In genomic region chr9:34102796-34103195, GRCh38 we compare ENCODE assay signal across 28 cellular contexts.
"Had no signal": no experiment of that assay in that cellular context is flagged by ENCODE, and none has a peak within 500 bp of the region (broad histone marks: within the 10 kb centered on the region; RNA-seq: fewer than 3 reads in every experiment).

No MANE protein-coding gene starts in this region.

- H3K4me1 ChIP-seq: left lung, lower lobe of right lung, pancreas, prostate gland, tibial nerve had no signal

- DNase-seq: hypothalamus; immature natural killer cell; kidney; left colon; left lung; lower lobe of right lung; mammary epithelial cell; mesenchymal stem cell; naive thymus-derived CD8-positive, alpha-beta T cell; nucleus accumbens; retina; right cardiac atrium; small intestine; stimulated activated CD4-positive, alpha-beta T cell treated with anti-CD3 and anti-CD28 coated beads, Interleukin-1b, Interleukin-23, amount 100 ng/mL, for 48 hours; stimulated activated CD4-positive, alpha-beta T cell treated with anti-CD3 and anti-CD28 coated beads, Interleukin-2, amount 100 ng/mL, for 48 hours; stimulated activated CD4-positive, alpha-beta T cell treated with anti-CD3 and anti-CD28 coated beads, Interleukin-4, amount 100 ng/mL, for 4 hours; stimulated activated CD8-positive, alpha-beta memory T cell treated with anti-CD3 and anti-CD28 coated beads, Interleukin-4, amount 100 ng/mL, for 48 hours; stimulated activated naive CD4-positive, alpha-beta T cell treated with Interleukin-2 at 50 U/mL for 16 hours; stimulated activated naive CD8-positive, alpha-beta T cell treated with anti-CD3 and anti-CD28 coated beads, Interleukin-15, amount 100 ng/mL, for 72 hours; substantia nigra had no signal

- H3K27ac ChIP-seq: left lung, lower lobe of right lung, pancreas, prostate gland, tibial nerve had no signal

- H3K27ac Mint-ChIP-seq: nephron; stimulated activated memory B cell treated with anti-CD40 and anti-IgM and Interleukin-4, amounts not matched to agents 10 μg/mL and 1 μg/mL and 100 μg/mL, for 72 hours; type B pancreatic cell had no signal

- H3K4me1 Mint-ChIP-seq: immature natural killer cell; naive thymus-derived CD8-positive, alpha-beta T cell; nephron; neural crest cell had no signal

- H3K4me3 Mint-ChIP-seq: immature natural killer cell; naive thymus-derived CD8-positive, alpha-beta T cell; nephron; neural crest cell; stimulated activated memory B cell treated with anti-CD40 and anti-IgM and Interleukin-4, amounts not matched to agents 10 μg/mL and 1 μg/mL and 100 μg/mL, for 72 hours; stimulated activated naive CD8-positive, alpha-beta T cell treated with anti-CD3 and anti-CD28 coated beads, Interleukin-15, amount 100 ng/mL, for 72 hours; type B pancreatic cell had no signal

- H3K9me3 Mint-ChIP-seq: immature natural killer cell; naive thymus-derived CD8-positive, alpha-beta T cell; nephron; neural crest cell; stimulated activated memory B cell treated with anti-CD40 and anti-IgM and Interleukin-4, amounts not matched to agents 10 μg/mL and 1 μg/mL and 100 μg/mL, for 72 hours; stimulated activated naive CD8-positive, alpha-beta T cell treated with anti-CD3 and anti-CD28 coated beads, Interleukin-15, amount 100 ng/mL, for 72 hours; type B pancreatic cell had no signal

- H3K4me3 ChIP-seq: left lung, lower lobe of right lung, pancreas, prostate gland, tibial nerve had no signal

- ATAC-seq: left colon; left lung; lower lobe of right lung; naive thymus-derived CD8-positive, alpha-beta T cell; pancreas; right cardiac atrium; sciatic nerve; stimulated activated memory B cell treated with anti-CD40 and anti-IgM and Interleukin-4, amounts not matched to agents 10 μg/mL and 1 μg/mL and 100 μg/mL, for 72 hours; stimulated activated naive CD8-positive, alpha-beta T cell treated with anti-CD3 and anti-CD28 coated beads, Interleukin-15, amount 100 ng/mL, for 72 hours had no signal

- H3K27me3 ChIP-seq: left lung, pancreas, tibial nerve had no signal

- H3K9me3 ChIP-seq: left lung, lower lobe of right lung, pancreas, prostate gland, tibial nerve had no signal

- H3K27me3 Mint-ChIP-seq: naive thymus-derived CD8-positive, alpha-beta T cell; stimulated activated naive CD8-positive, alpha-beta T cell treated with anti-CD3 and anti-CD28 coated beads, Interleukin-15, amount 100 ng/mL, for 72 hours; type B pancreatic cell had no signal
